ENCODE assay signal across 1 cellular context in genomic region chr7:66114743-66115727, GRCh38.
TF ChIP-seq lines count a peak whose summit lies in the region.

Gene CRCP (plus strand): TSS chr7:66114847. CDS start chr7:66114963, 116 bp downstream.

TF ChIP-seq in HepG2, 621 proteins besides CTCF, POLR2A, EP300 and RAD21 (continued from another document and continues in another):
- no peak for TF ChIP-seq GLMP (CRISPR knock-in tag; IDR thresholded peaks at IDR 0.05; ENCODE audit: borderline replicate concordance)
- no peak for TF ChIP-seq PTBP1 (IDR thresholded peaks at IDR 0.05; ENCODE audit: low read depth, low read length, poor library complexity, severe bottlenecking)
- TF ChIP-seq AHDC1 (CRISPR knock-in tag; IDR thresholded peaks at IDR 0.05; ENCODE audit: borderline replicate concordance), result no peak
- TF ChIP-seq NR0B2 (CRISPR knock-in tag; IDR thresholded peaks at IDR 0.05), result peak; percentile 44; the same call in 1 of the 2 replicates
- TF ChIP-seq ZNF850 (CRISPR knock-in tag; conservative IDR thresholded peaks at IDR 0.05), result no peak
- TF ChIP-seq ISL2 (CRISPR knock-in tag; IDR thresholded peaks at IDR 0.05), result no peak; the same call in 1 of the 2 replicates
- TF ChIP-seq, protein P1, sequence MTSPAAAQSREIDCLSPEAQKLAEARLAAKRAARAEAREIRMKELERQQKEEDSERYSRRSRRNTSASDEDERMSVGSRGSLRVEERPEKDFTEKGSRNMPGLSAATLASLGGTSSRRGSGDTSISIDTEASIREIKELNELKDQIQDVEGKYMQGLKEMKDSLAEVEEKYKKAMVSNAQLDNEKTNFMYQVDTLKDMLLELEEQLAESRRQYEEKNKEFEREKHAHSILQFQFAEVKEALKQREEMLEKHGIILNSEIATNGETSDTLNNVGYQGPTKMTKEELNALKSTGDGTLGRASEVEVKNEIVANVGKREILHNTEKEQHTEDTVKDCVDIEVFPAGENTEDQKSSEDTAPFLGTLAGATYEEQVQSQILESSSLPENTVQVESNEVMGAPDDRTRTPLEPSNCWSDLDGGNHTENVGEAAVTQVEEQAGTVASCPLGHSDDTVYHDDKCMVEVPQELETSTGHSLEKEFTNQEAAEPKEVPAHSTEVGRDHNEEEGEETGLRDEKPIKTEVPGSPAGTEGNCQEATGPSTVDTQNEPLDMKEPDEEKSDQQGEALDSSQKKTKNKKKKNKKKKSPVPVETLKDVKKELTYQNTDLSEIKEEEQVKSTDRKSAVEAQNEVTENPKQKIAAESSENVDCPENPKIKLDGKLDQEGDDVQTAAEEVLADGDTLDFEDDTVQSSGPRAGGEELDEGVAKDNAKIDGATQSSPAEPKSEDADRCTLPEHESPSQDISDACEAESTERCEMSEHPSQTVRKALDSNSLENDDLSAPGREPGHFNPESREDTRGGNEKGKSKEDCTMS (CRISPR knock-in tag; conservative IDR thresholded peaks at IDR 0.05), result no peak
- no peak for TF ChIP-seq BHLHE40 (IDR thresholded peaks at IDR 0.05; ENCODE audit: low read length)
- TF ChIP-seq U2AF2 (IDR thresholded peaks at IDR 0.05; ENCODE audit: low read depth, low read length), result no peak
- no peak for TF ChIP-seq ZKSCAN1 (IDR thresholded peaks at IDR 0.05; ENCODE audit: low read length)
- TF ChIP-seq ZNF713 (CRISPR knock-in tag; IDR thresholded peaks at IDR 0.05), result no peak
- no peak for TF ChIP-seq ZNF331 (CRISPR knock-in tag; IDR thresholded peaks at IDR 0.05)
- TF ChIP-seq TEF (CRISPR knock-in tag; IDR thresholded peaks at IDR 0.05), result 0 out of 2 replicates have a peak, but pooled peaks have one; percentile 47
- no peak for TF ChIP-seq MAFF (IDR thresholded peaks at IDR 0.05; ENCODE audit: low read depth, low read length)
- no peak for TF ChIP-seq ZNF816 (CRISPR knock-in tag; IDR thresholded peaks at IDR 0.05; ENCODE audit: borderline replicate concordance)
- no peak for TF ChIP-seq SRSF4 (IDR thresholded peaks at IDR 0.05; ENCODE audit: low read depth, low read length, poor library complexity, severe bottlenecking)
- TF ChIP-seq ZC3H13 (CRISPR knock-in tag; IDR thresholded peaks at IDR 0.05), result 0 out of 2 replicates have a peak, but pooled peaks have one; percentile 25
- TF ChIP-seq, protein P2, sequence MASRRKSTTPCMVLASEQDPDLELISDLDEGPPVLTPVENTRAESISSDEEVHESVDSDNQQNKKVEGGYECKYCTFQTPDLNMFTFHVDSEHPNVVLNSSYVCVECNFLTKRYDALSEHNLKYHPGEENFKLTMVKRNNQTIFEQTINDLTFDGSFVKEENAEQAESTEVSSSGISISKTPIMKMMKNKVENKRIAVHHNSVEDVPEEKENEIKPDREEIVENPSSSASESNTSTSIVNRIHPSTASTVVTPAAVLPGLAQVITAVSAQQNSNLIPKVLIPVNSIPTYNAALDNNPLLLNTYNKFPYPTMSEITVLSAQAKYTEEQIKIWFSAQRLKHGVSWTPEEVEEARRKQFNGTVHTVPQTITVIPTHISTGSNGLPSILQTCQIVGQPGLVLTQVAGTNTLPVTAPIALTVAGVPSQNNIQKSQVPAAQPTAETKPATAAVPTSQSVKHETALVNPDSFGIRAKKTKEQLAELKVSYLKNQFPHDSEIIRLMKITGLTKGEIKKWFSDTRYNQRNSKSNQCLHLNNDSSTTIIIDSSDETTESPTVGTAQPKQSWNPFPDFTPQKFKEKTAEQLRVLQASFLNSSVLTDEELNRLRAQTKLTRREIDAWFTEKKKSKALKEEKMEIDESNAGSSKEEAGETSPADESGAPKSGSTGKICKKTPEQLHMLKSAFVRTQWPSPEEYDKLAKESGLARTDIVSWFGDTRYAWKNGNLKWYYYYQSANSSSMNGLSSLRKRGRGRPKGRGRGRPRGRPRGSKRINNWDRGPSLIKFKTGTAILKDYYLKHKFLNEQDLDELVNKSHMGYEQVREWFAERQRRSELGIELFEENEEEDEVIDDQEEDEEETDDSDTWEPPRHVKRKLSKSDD (CRISPR knock-in tag; IDR thresholded peaks at IDR 0.05; ENCODE audit: low read depth), result no peak; the same call in 1 of the 2 replicates
- TF ChIP-seq, protein P3, sequence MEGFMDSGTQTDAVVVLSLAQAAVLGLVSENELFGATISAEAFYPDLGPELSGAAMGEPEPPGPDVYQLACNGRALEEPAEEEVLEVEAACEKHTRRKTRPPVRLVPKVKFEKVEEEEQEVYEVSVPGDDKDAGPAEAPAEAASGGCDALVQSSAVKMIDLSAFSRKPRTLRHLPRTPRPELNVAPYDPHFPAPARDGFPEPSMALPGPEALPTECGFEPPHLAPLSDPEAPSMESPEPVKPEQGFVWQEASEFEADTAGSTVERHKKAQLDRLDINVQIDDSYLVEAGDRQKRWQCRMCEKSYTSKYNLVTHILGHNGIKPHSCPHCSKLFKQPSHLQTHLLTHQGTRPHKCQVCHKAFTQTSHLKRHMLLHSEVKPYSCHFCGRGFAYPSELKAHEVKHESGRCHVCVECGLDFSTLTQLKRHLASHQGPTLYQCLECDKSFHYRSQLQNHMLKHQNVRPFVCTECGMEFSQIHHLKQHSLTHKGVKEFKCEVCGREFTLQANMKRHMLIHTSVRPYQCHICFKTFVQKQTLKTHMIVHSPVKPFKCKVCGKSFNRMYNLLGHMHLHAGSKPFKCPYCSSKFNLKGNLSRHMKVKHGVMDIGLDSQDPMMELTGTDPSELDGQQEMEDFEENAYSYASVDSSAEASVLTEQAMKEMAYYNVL (CRISPR knock-in tag; IDR thresholded peaks at IDR 0.05; ENCODE audit: borderline replicate concordance), result peak; percentile 31; the same call in 1 of the 2 replicates
- TF ChIP-seq HCFC1 (IDR thresholded peaks at IDR 0.05; ENCODE audit: low read depth, low read length), result no peak
- peak; percentile 84 for TF ChIP-seq THAP9 (CRISPR knock-in tag; IDR thresholded peaks at IDR 0.05; ENCODE audit: borderline replicate concordance)
- TF ChIP-seq FOXJ3 (CRISPR knock-in tag; IDR thresholded peaks at IDR 0.05; ENCODE audit: borderline replicate concordance), result no peak
- TF ChIP-seq ZBTB33 (CRISPR knock-in tag; IDR thresholded peaks at IDR 0.05), result no peak
- TF ChIP-seq, protein P4, sequence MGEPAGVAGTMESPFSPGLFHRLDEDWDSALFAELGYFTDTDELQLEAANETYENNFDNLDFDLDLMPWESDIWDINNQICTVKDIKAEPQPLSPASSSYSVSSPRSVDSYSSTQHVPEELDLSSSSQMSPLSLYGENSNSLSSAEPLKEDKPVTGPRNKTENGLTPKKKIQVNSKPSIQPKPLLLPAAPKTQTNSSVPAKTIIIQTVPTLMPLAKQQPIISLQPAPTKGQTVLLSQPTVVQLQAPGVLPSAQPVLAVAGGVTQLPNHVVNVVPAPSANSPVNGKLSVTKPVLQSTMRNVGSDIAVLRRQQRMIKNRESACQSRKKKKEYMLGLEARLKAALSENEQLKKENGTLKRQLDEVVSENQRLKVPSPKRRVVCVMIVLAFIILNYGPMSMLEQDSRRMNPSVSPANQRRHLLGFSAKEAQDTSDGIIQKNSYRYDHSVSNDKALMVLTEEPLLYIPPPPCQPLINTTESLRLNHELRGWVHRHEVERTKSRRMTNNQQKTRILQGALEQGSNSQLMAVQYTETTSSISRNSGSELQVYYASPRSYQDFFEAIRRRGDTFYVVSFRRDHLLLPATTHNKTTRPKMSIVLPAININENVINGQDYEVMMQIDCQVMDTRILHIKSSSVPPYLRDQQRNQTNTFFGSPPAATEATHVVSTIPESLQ (CRISPR knock-in tag; conservative IDR thresholded peaks at IDR 0.05), result no peak
- TF ChIP-seq HOXA7 (CRISPR knock-in tag; IDR thresholded peaks at IDR 0.05), result no peak
- peak; percentile 45 for TF ChIP-seq KLF15 (CRISPR knock-in tag; IDR thresholded peaks at IDR 0.05; ENCODE audit: borderline replicate concordance)
- no peak for TF ChIP-seq ZNF138 (CRISPR knock-in tag; IDR thresholded peaks at IDR 0.05; ENCODE audit: low read depth)
- TF ChIP-seq KAT7 (CRISPR knock-in tag; IDR thresholded peaks at IDR 0.05; ENCODE audit: borderline replicate concordance), result no peak
- TF ChIP-seq, protein P5, sequence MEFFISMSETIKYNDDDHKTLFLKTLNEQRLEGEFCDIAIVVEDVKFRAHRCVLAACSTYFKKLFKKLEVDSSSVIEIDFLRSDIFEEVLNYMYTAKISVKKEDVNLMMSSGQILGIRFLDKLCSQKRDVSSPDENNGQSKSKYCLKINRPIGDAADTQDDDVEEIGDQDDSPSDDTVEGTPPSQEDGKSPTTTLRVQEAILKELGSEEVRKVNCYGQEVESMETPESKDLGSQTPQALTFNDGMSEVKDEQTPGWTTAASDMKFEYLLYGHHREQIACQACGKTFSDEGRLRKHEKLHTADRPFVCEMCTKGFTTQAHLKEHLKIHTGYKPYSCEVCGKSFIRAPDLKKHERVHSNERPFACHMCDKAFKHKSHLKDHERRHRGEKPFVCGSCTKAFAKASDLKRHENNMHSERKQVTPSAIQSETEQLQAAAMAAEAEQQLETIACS (CRISPR knock-in tag; IDR thresholded peaks at IDR 0.05), result no peak; the same call in 1 of the 2 replicates
